Comparison of ENCODE assay signal across 2 cellular contexts in genomic region chr4:34323549-34324325, GRCh38.
TF ChIP-seq lines count a peak whose summit lies in the region.

No MANE protein-coding gene starts in this region.

TF ChIP-seq in liver, 16 proteins besides CTCF, POLR2A, EP300 and RAD21 (continued from another document):
- TF ChIP-seq REST (IDR thresholded peaks at IDR 0.05) (no peak), GABPA (IDR thresholded peaks at IDR 0.05 in 1 of 2, conservative IDR thresholded peaks at IDR 0.05 in 1 of 2) (no peak), FOXA2 (IDR thresholded peaks at IDR 0.05) (no peak), FOXA1 (IDR thresholded peaks at IDR 0.05) (no peak), TAF1 (conservative IDR thresholded peaks at IDR 0.05) (no peak), EGR1 (IDR thresholded peaks at IDR 0.05; ENCODE audit: low read depth in 2 of 2) (no peak), ATF3 (IDR thresholded peaks at IDR 0.05) (no peak), HNF4G (IDR thresholded peaks at IDR 0.05) (no peak), JUND (IDR thresholded peaks at IDR 0.05) (no peak), SP1 (IDR thresholded peaks at IDR 0.05) (no peak)

TF ChIP-seq in HepG2, 621 proteins besides CTCF, POLR2A, EP300 and RAD21 (continued from another document):
- TF ChIP-seq CEBPZ (IDR thresholded peaks at IDR 0.05; ENCODE audit: low read length): no peak
- TF ChIP-seq, protein P1, sequence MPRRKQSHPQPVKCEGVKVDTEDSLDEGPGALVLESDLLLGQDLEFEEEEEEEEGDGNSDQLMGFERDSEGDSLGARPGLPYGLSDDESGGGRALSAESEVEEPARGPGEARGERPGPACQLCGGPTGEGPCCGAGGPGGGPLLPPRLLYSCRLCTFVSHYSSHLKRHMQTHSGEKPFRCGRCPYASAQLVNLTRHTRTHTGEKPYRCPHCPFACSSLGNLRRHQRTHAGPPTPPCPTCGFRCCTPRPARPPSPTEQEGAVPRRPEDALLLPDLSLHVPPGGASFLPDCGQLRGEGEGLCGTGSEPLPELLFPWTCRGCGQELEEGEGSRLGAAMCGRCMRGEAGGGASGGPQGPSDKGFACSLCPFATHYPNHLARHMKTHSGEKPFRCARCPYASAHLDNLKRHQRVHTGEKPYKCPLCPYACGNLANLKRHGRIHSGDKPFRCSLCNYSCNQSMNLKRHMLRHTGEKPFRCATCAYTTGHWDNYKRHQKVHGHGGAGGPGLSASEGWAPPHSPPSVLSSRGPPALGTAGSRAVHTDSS (CRISPR knock-in tag; conservative IDR thresholded peaks at IDR 0.05): no peak
- no peak for TF ChIP-seq ZNF282 (IDR thresholded peaks at IDR 0.05; ENCODE audit: partially characterized antibody)
- no peak for TF ChIP-seq TCF7L2 (IDR thresholded peaks at IDR 0.05; ENCODE audit: low read depth, low read length)
- TF ChIP-seq ARNT (IDR thresholded peaks at IDR 0.05): no peak
- TF ChIP-seq ZFY (CRISPR knock-in tag; IDR thresholded peaks at IDR 0.05): no peak
- no peak for TF ChIP-seq GABPB1 (CRISPR knock-in tag; IDR thresholded peaks at IDR 0.05)
- TF ChIP-seq, protein P2, sequence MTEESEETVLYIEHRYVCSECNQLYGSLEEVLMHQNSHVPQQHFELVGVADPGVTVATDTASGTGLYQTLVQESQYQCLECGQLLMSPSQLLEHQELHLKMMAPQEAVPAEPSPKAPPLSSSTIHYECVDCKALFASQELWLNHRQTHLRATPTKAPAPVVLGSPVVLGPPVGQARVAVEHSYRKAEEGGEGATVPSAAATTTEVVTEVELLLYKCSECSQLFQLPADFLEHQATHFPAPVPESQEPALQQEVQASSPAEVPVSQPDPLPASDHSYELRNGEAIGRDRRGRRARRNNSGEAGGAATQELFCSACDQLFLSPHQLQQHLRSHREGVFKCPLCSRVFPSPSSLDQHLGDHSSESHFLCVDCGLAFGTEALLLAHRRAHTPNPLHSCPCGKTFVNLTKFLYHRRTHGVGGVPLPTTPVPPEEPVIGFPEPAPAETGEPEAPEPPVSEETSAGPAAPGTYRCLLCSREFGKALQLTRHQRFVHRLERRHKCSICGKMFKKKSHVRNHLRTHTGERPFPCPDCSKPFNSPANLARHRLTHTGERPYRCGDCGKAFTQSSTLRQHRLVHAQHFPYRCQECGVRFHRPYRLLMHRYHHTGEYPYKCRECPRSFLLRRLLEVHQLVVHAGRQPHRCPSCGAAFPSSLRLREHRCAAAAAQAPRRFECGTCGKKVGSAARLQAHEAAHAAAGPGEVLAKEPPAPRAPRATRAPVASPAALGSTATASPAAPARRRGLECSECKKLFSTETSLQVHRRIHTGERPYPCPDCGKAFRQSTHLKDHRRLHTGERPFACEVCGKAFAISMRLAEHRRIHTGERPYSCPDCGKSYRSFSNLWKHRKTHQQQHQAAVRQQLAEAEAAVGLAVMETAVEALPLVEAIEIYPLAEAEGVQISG (CRISPR knock-in tag; IDR thresholded peaks at IDR 0.05): no peak
- TF ChIP-seq NKX3-1 (CRISPR knock-in tag; IDR thresholded peaks at IDR 0.05): no peak
- TF ChIP-seq ZNF33B (CRISPR knock-in tag; IDR thresholded peaks at IDR 0.05): no peak
